25 cellular contexts compared by ENCODE assay signal in the genomic region with DNA sequence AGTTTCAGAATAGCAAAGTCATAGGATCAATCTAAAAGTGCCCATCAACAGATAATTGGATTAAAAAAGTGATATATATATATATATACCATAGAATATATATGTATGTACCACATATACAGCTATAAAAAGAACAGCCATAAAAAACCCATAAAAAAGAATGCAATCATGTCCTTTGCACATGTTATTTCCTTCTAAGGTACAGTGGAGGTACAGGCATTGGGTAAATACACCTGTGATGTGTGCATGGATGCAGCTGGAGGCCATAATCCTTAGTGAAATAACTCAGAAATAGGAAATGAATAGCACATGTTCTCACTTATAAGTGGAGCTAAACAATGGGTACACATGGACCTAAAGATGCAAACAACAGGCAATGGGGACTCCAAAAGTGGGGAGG. TPM values are rescaled to one million over a fixed set of nuclear protein-coding genes. Genes with fewer than 3 reads are reported as not detected.
DNase-seq lines count a peak whose midpoint lies in the region; ATAC-seq, FAIRE-seq and TF ChIP-seq lines count a peak whose summit lies in the region.
"Had no signal": no experiment of that assay in that cellular context is flagged by ENCODE, and none has a peak within 500 bp of the region (broad histone marks: within the 10 kb centered on the region; RNA-seq: fewer than 3 reads in every experiment).

No MANE protein-coding gene starts in this region.

- H3K4me3 Mint-ChIP-seq in T-helper 2 cell treated with Interferon-gamma antibody and Interleukin-4, amounts not matched to agents 5 μg/mL and 100 μg/mL, for 36 hours: no peak overlapping the region
- H3K4me3 Mint-ChIP-seq: CD14-positive monocyte; CD4-positive, alpha-beta memory T cell; CD4-positive, CD25-positive, alpha-beta regulatory T cell; CD8-positive, alpha-beta memory T cell had no signal

- TF ChIP-seq EP300 in HepG2 (IDR thresholded peaks at IDR 0.05; ENCODE audit: low read depth in 2 of 2, low read length in 2 of 2): no peak
- no peak for TF ChIP-seq EP300 in HepG2 (CRISPR knock-in tag; IDR thresholded peaks at IDR 0.05; ENCODE audit: borderline replicate concordance)

- H3K36me3 ChIP-seq in HepG2 (replicated peaks in 1 of 2; ENCODE audit: control insufficient read depth in 1 of 2, insufficient read depth in 2 of 2, low read length in 2 of 2) (no peaks in the 10 kb centered on the region), right lobe of liver (no peaks in the 10 kb centered on the region)
- H3K36me3 ChIP-seq: BE2C, BLaER1 had no signal

- H4K20me1 ChIP-seq in HepG2 (ENCODE audit: insufficient read depth, low read length): no peaks in the 10 kb centered on the region
- H4K20me1 ChIP-seq: BLaER1 had no signal

- in situ Hi-C loops in HepG2 (cut with HindIII; ENCODE audit: extremely low pct_ligation_motif_present, low pct_unique_long_range_greater_than_20kb): no loop called here

- CTCF ChIA-PET in HepG2 (lab: Yijun Ruan, JAX; ENCODE audit: low intra/inter-chr PET ratio, low total read pairs): no interaction called here

- H3K27ac ChIP-seq in HepG2 (ENCODE audit: extremely low read length, insufficient read depth, low read length) (no peak overlapping the region), right lobe of liver (no peak overlapping the region)
- H3K27ac ChIP-seq: BLaER1 had no signal

- no peak overlapping the region for H3K27ac Mint-ChIP-seq in T-helper 2 cell treated with Interferon-gamma antibody and Interleukin-4, amounts not matched to agents 5 μg/mL and 100 μg/mL, for 36 hours
- H3K27ac Mint-ChIP-seq: CD14-positive monocyte; CD4-positive, alpha-beta memory T cell; CD4-positive, CD25-positive, alpha-beta regulatory T cell; CD8-positive, alpha-beta memory T cell had no signal

- H3K4me2 ChIP-seq in HepG2 (ENCODE audit: low read depth, low read length): no peak overlapping the region
- H3K4me2 ChIP-seq: BLaER1 had no signal

- DNase-seq in HepG2 (ENCODE audit: low spot score) (no peak), right lobe of liver (no peak), left colon (no peak), NCI-H2171 treated with DMSO at 0.1 percent for 48 hours (lab: John Stamatoyannopoulos, UW) (no peak)
- no peak for DNase-seq in T-helper 2 cell treated with Interferon-gamma antibody and Interleukin-4, amounts not matched to agents 5 μg/mL and 100 μg/mL, for 36 hours (ENCODE audit: low spot score)
- DNase-seq: 8988T; ACHN; C1 segment of cervical spinal cord; CD4-positive, alpha-beta memory T cell; CD4-positive, CD25-positive, alpha-beta regulatory T cell; CD8-positive, alpha-beta memory T cell; COR-L47; DMS 273 treated with DMSO at 0.1 percent for 48 hours; DMS153; DMS79; DND-41; EL; GDM1 had no signal

- H3K9me3 Mint-ChIP-seq in T-helper 2 cell treated with Interferon-gamma antibody and Interleukin-4, amounts not matched to agents 5 μg/mL and 100 μg/mL, for 36 hours: no peaks in the 10 kb centered on the region
- H3K9me3 Mint-ChIP-seq: CD4-positive, alpha-beta memory T cell; CD8-positive, alpha-beta memory T cell had no signal

- no peaks in the 10 kb centered on the region for H3K4me1 Mint-ChIP-seq in T-helper 2 cell treated with Interferon-gamma antibody and Interleukin-4, amounts not matched to agents 5 μg/mL and 100 μg/mL, for 36 hours (ENCODE audit: low read depth)
- H3K4me1 Mint-ChIP-seq: CD14-positive monocyte; CD4-positive, alpha-beta memory T cell; CD4-positive, CD25-positive, alpha-beta regulatory T cell; CD8-positive, alpha-beta memory T cell had no signal

- no peak for FAIRE-seq in HepG2 (lab: Jason Lieb, UNC)
- FAIRE-seq: A204.1, GM12878, GM12892, GM18507 had no signal

- no peaks in the 10 kb centered on the region for H3K79me2 ChIP-seq in HepG2 (ENCODE audit: insufficient read depth, low read length)

- H2AFZ ChIP-seq in HepG2 (ENCODE audit: low read length): no peak overlapping the region

- H3K4me1 ChIP-seq in HepG2 (ENCODE audit: insufficient read depth, low read length) (peaks cover 13% of the 10 kb centered on the region), right lobe of liver (no peaks in the 10 kb centered on the region)
- H3K4me1 ChIP-seq: BE2C had no signal

- TF ChIP-seq CTCF in HepG2 (CRISPR knock-in tag; IDR thresholded peaks at IDR 0.05): no peak
- TF ChIP-seq CTCF in right lobe of liver (IDR thresholded peaks at IDR 0.05): no peak

- H3K27me3 Mint-ChIP-seq in T-helper 2 cell treated with Interferon-gamma antibody and Interleukin-4, amounts not matched to agents 5 μg/mL and 100 μg/mL, for 36 hours (ENCODE audit: low read depth): peaks cover 64% of the 10 kb centered on the region

- no peaks in the 10 kb centered on the region for H3K36me3 Mint-ChIP-seq in T-helper 2 cell treated with Interferon-gamma antibody and Interleukin-4, amounts not matched to agents 5 μg/mL and 100 μg/mL, for 36 hours (ENCODE audit: low read depth)
- H3K36me3 Mint-ChIP-seq: CD14-positive monocyte; CD4-positive, alpha-beta memory T cell; CD4-positive, CD25-positive, alpha-beta regulatory T cell; CD8-positive, alpha-beta memory T cell had no signal

- no peak overlapping the region for H3K4me3 ChIP-seq in HepG2 (replicated peaks in 1 of 3; ENCODE audit: insufficient read depth in 1 of 3, low read depth in 2 of 3, low read length in 3 of 3)
- H3K4me3 ChIP-seq in right lobe of liver: no peak overlapping the region
- H3K4me3 ChIP-seq: BLaER1, GM12878 had no signal

- H3K9ac ChIP-seq in HepG2 (ENCODE audit: insufficient read depth, low read depth, low read length): no peak overlapping the region
- H3K9ac ChIP-seq: BLaER1 had no signal

- no peak for ATAC-seq in HepG2
- ATAC-seq in right lobe of liver: no peak
- ATAC-seq in left colon: peak; percentile 95
- ATAC-seq: GM12878 had no signal

- POLR2A ChIA-PET in HepG2 (lab: Yijun Ruan, JAX): no interaction called here

- H3K27me3 ChIP-seq in HepG2 (ENCODE audit: control insufficient read depth in 1 of 2, insufficient read depth in 2 of 2, low read length in 2 of 2) (peaks cover 0 to 3% of the 10 kb centered on the region in 2 experiments; a peak in 1 of 5 replicates), right lobe of liver (no peaks in the 10 kb centered on the region)
- H3K27me3 ChIP-seq: BE2C had no signal

- TF ChIP-seq RAD21 in HepG2 (CRISPR knock-in tag; IDR thresholded peaks at IDR 0.05): no peak

- H3K9me3 ChIP-seq in HepG2 (ENCODE audit: low read length) (no peaks in the 10 kb centered on the region), right lobe of liver (no peaks in the 10 kb centered on the region)
- H3K9me3 ChIP-seq: BE2C, BLaER1 had no signal

- intact Hi-C loops in HepG2 (cut with micrococcal nuclease; ENCODE audit: unreplicated experiment) (no loop called here), right lobe of liver (cut with DNase I) (no loop called here), left colon (cut with DNase I, micrococcal nuclease) (no loop called here)

- BruUV-seq in HepG2 (replicated peaks; lab: Mats Ljungman, UMichigan): no TSS peak

- no peak for TF ChIP-seq POLR2A in HepG2 (IDR thresholded peaks at IDR 0.05; ENCODE audit: insufficient read depth in 1 of 2, low read depth in 2 of 2, low read length in 2 of 2)
- TF ChIP-seq POLR2A in right lobe of liver (IDR thresholded peaks at IDR 0.05): no peak

TF ChIP-seq in HepG2, 621 proteins besides CTCF, POLR2A, EP300 and RAD21 (continues in another document):
- no peak for TF ChIP-seq CENPT (CRISPR knock-in tag; IDR thresholded peaks at IDR 0.05; ENCODE audit: low read depth)
- TF ChIP-seq, protein P1, sequence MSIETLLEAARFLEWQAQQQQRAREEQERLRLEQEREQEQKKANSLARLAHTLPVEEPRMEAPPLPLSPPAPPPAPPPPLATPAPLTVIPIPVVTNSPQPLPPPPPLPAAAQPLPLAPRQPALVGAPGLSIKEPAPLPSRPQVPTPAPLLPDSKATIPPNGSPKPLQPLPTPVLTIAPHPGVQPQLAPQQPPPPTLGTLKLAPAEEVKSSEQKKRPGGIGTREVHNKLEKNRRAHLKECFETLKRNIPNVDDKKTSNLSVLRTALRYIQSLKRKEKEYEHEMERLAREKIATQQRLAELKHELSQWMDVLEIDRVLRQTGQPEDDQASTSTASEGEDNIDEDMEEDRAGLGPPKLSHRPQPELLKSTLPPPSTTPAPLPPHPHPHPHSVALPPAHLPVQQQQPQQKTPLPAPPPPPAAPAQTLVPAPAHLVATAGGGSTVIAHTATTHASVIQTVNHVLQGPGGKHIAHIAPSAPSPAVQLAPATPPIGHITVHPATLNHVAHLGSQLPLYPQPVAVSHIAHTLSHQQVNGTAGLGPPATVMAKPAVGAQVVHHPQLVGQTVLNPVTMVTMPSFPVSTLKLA (IDR thresholded peaks at IDR 0.05): 0 out of 2 replicates have a peak, but pooled peaks have one; percentile 2
- no peak for TF ChIP-seq CEBPB (IDR thresholded peaks at IDR 0.05; ENCODE audit: borderline replicate concordance, low read depth, low read length)

RNA-seq across cellular contexts. Expression of a gene that starts 7.1 kb away (rescaled TPM):
- 0.09 TPM in 1 of 2 replicates, not detected in the other for total RNA-seq in HepG2 (2016; rRNA removed; fragmentation: Illumina TruSeq; extraction: Trizol)
- not detected in 2 replicates for total RNA-seq in HepG2 (2016; cell fraction: cytosol; rRNA removed; fragmentation: Illumina TruSeq; extraction: Trizol; ENCODE audit: low read depth)
- not detected in 2 replicates for total RNA-seq in HepG2 (2016; cell fraction: insoluble cytoplasmic fraction; rRNA removed; fragmentation: Illumina TruSeq; extraction: Trizol)
- total RNA-seq in HepG2 (2016; cell fraction: membrane; rRNA removed; fragmentation: Illumina TruSeq; extraction: Trizol): 0.09 TPM in 1 of 2 replicates, not detected in the other
- total RNA-seq in HepG2 (2016; cell fraction: nucleus; rRNA removed; fragmentation: Illumina TruSeq; extraction: Trizol): not detected in 2 replicates
- polyA plus RNA-seq in HepG2 (2011; rRNA removed): 0.20 and 0.67 TPM in 2 replicates
- 0.12 and 0.29 TPM in 2 replicates for polyA plus RNA-seq in HepG2 (2011; cell fraction: cytosol; rRNA removed)
- 0.09 and 0.55 TPM in 2 replicates for polyA plus RNA-seq in HepG2 (2011; cell fraction: nucleus; rRNA removed)
- 0.08 TPM in 1 of 2 replicates, not detected in the other for polyA plus RNA-seq in HepG2 (2012)
- polyA plus RNA-seq in HepG2 (2016; cell fraction: cytosol; fragmentation: Illumina TruSeq; extraction: Trizol; ENCODE audit: low read depth): not detected in 2 replicates
- polyA plus RNA-seq in HepG2 (2016; cell fraction: insoluble cytoplasmic fraction; fragmentation: Illumina TruSeq; extraction: Trizol; ENCODE audit: low read depth): not detected in 2 replicates
- 0.15 TPM in 1 of 2 replicates, not detected in the other for polyA plus RNA-seq in HepG2 (2016; cell fraction: membrane; fragmentation: Illumina TruSeq; extraction: Trizol; ENCODE audit: low read depth)
- polyA plus RNA-seq in HepG2 (2016; cell fraction: nucleus; fragmentation: Illumina TruSeq; extraction: Trizol; ENCODE audit: insufficient read depth, low read depth): not detected in 2 replicates
- polyA minus RNA-seq in HepG2 (2011; rRNA and poly(A)+ RNA removed; ENCODE audit: low replicate concordance): 0.18 and 0.35 TPM in 2 replicates
- polyA minus RNA-seq in HepG2 (2011; cell fraction: cytosol; rRNA and poly(A)+ RNA removed): not detected in 2 replicates
- not detected in 2 replicates for polyA minus RNA-seq in HepG2 (2011; cell fraction: nucleus; rRNA and poly(A)+ RNA removed)
- total RNA-seq in right lobe of liver: 10 to 100 TPM in 2 of 6 experiments, 1 to 10 TPM in 4; 3.0 to 16.9 (median 5.5) TPM
- 10 to 100 TPM in 1 of 2 donors, 1 to 10 TPM in 1; 8.1 to 19.5 TPM for total RNA-seq in left colon
- total RNA-seq: CD4-positive, CD25-positive, alpha-beta regulatory T cell had no signal
- polyA plus RNA-seq: CD14-positive monocyte had no signal
